In the genomic region with DNA sequence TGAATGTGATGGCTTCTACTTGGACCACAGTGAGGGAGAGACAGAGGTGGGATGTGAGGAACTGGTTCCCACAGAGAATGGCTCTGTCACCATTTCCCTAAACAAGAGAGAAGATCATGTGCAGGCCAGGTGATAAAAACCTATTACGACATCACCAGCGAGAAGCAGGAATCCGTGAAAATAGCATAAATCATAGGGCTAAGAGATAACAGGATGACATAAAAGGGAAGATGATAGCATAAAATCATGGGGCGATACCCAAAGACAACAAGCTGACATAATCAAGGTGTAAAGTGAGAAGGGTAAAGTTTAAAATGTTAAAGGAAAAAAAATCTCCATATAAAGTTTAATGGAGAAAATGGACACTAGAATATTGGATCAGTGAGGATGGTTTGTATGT, we compare ENCODE assay signal across 29 cellular contexts.
"Had no signal": no experiment of that assay in that cellular context is flagged by ENCODE, and none has a peak within 500 bp of the region (broad histone marks: within the 10 kb centered on the region; RNA-seq: fewer than 3 reads in every experiment).

No MANE protein-coding gene starts in this region.

- ATAC-seq: activated CD8-positive, alpha-beta T cell treated with anti-CD3 and anti-CD28 coated beads for 36 hours; body of pancreas; PC-3 had no signal

- H3K4me3 ChIP-seq: body of pancreas, Peyer's patch had no signal

- H3K9ac ChIP-seq: KMS-11 had no signal

- H3K9me3 ChIP-seq: body of pancreas, Peyer's patch had no signal

- DNase-seq: activated CD4-positive, alpha-beta T cell treated with anti-CD3 and anti-CD28 coated beads, Interleukin-2, amount 10 ng/mL, durations not matched to agents 24 days and 14 days; activated CD4-positive, alpha-beta T cell treated with anti-CD3 and anti-CD28 coated beads, Interleukin-2, amount 50 U/mL, for 4 hours; activated CD4-positive, CD25-positive, alpha-beta regulatory T cell; activated CD8-positive, alpha-beta T cell treated with anti-CD3 and anti-CD28 coated beads for 36 hours; activated gamma-delta T cell; activated naive CD4-positive, alpha-beta T cell treated with Interleukin-2 at 50 U/mL for 16 hours; activated naive CD8-positive, alpha-beta T cell treated with anti-CD3 and anti-CD28 coated beads, Interleukin-2, amount 10 ng/mL, durations not matched to agents 7 days and 5 days; activated T-cell treated with anti-CD3 and anti-CD28 coated beads, Interleukin-2, amount 50 U/mL, for 24 hours; body of pancreas; caudate nucleus; MM.1S; MV-4-11; NCI-H1092; NCI-H1436 treated with DMSO at 0.1 percent for 48 hours; NCI-H1694 treated with DMSO at 0.1 percent for 48 hours; NCI-H2029; NCI-H510A; NCI-H526; NCI-H748 treated with DMSO at 0.1 percent for 48 hours; NK-92 treated with Interleukin-12 subunit alpha and Interleukin-12 subunit beta, amount 100 ng/mL, for 24 hours; PC-3; Peyer's patch; RPMI8226; SHP77 treated with DMSO at 0.1 percent for 48 hours; T1000; WERI-Rb-1 had no signal

- H3K4me1 ChIP-seq: body of pancreas, Peyer's patch had no signal

- H3K27me3 ChIP-seq: body of pancreas, Peyer's patch had no signal

- H3K36me3 ChIP-seq: Peyer's patch, WERI-Rb-1 had no signal

- H3K27ac ChIP-seq: body of pancreas, KMS-11, Peyer's patch, WERI-Rb-1 had no signal

- H3K4me2 ChIP-seq: KMS-11 had no signal

- FAIRE-seq: astrocyte, bronchial epithelial cell had no signal
